Comparison of ENCODE assay signal across 8 cellular contexts in genomic region chr9:19102631-19103345, GRCh38. TPM values are rescaled to one million over a fixed set of nuclear protein-coding genes. Genes with fewer than 3 reads are reported as not detected.
A peak's percentile ranks its signal among the peaks of the same experiment; 100 is the strongest.
DNase-seq lines count a peak whose midpoint lies in the region; ATAC-seq, FAIRE-seq and TF ChIP-seq lines count a peak whose summit lies in the region.

Gene HAUS6, minus strand, starts transcription at chr9:19102904. Its CDS starts 253 bp downstream, at chr9:19102651.

- ATAC-seq in HG02798 (IDR thresholded peaks at IDR 0.05; ENCODE audit: poor library complexity, unreplicated experiment) = peak; percentile 100
- ATAC-seq in Right ventricle myocardium superior (ENCODE audit: poor library complexity) = peak; percentile 100
- ATAC-seq in pancreas = peak; percentile 100

- TF ChIP-seq CTCF in GM12875 (IDR thresholded peaks at IDR 0.05; ENCODE audit: borderline replicate concordance, insufficient read depth, low read depth, low read length) = peak; percentile 41
- peak; percentile 39 to 52 (median 48) for TF ChIP-seq CTCF in pancreas (IDR thresholded peaks at IDR 0.05)
- peak; percentile 25 to 89 (median 52) for TF ChIP-seq CTCF in tibial nerve (IDR thresholded peaks at IDR 0.05)

- H3K36me3 ChIP-seq in adipocyte (ENCODE audit: control insufficient read depth, insufficient read depth, low read length, severe bottlenecking) (no peaks in the 10 kb centered on the region), pancreas (no peaks in the 10 kb centered on the region), tibial nerve (no peaks in the 10 kb centered on the region)

- H3K27me3 ChIP-seq in adipocyte (replicated peaks; ENCODE audit: control insufficient read depth, insufficient read depth, low read length) = no peaks in the 10 kb centered on the region
- H3K27me3 ChIP-seq in pancreas = no peaks in the 10 kb centered on the region
- H3K27me3 ChIP-seq in tibial nerve = no peaks in the 10 kb centered on the region

- peak within 1 kb of the TSS; percentile 88 for H3K9ac ChIP-seq in adipocyte (ENCODE audit: low read length)

- peak; percentile 33 to 77 for TF ChIP-seq POLR2A in tibial nerve (IDR thresholded peaks at IDR 0.05)

- no peaks in the 10 kb centered on the region for H3K9me3 ChIP-seq in adipocyte (ENCODE audit: control insufficient read depth, low read length)
- no peaks in the 10 kb centered on the region for H3K9me3 ChIP-seq in pancreas
- H3K9me3 ChIP-seq in tibial nerve = no peaks in the 10 kb centered on the region

- intact Hi-C loops in Right ventricle myocardium superior (cut with DNase I) (loop anchor here (2.0 kb wide), 1 partner anchor 24 kb away; the partner anchor contains the start of gene PLIN2), pancreas (cut with DNase I) (no loop called here)

- FAIRE-seq in pancreas (lab: Jason Lieb, UNC) = peak; percentile 93

- TF ChIP-seq EP300 in tibial nerve (IDR thresholded peaks at IDR 0.05) = peak; percentile 85 to 96

- H3K4me1 ChIP-seq in adipocyte (ENCODE audit: control insufficient read depth, insufficient read depth, low read length) (peaks cover 10% of the 10 kb centered on the region), pancreas (peaks cover 0 to 10% (median 4%) of the 10 kb centered on the region in 3 donors), tibial nerve (peaks cover 0 to 36% (median 13%) of the 10 kb centered on the region in 4 donors)

- DNase-seq in NCI-H1436 (lab: John Stamatoyannopoulos, UW) (peak; percentile 96), T follicular helper cell (ENCODE audit: low read depth) (peak; percentile 90), adipocyte (ENCODE audit: low read depth) (peak; percentile 99), Right ventricle myocardium superior (peak; percentile 98), pancreas (peak; percentile 93 to 97 (median 95)), tibial nerve (ENCODE audit: low spot score in 2 of 2) (peak; percentile 88 to 92)

- H3K4me3 ChIP-seq in GM12875 (ENCODE audit: low read depth, low read length) = peak within 1 kb of the TSS; percentile 71
- H3K4me3 ChIP-seq in adipocyte (ENCODE audit: low read length) = peak within 1 kb of the TSS; percentile 92
- peak within 1 kb of the TSS; percentile 38 to 73 (median 52) for H3K4me3 ChIP-seq in pancreas
- H3K4me3 ChIP-seq in tibial nerve = peak within 1 kb of the TSS; percentile 61 to 89 (median 76)

- H3K27ac ChIP-seq in pancreas (peak within 1 kb of the TSS; percentile 51 to 90 (median 70)), tibial nerve (peak within 1 kb of the TSS; percentile 78 to 95 (median 86))

- 8% methylated on average over 46 of the region's 46 CpGs for WGBS in pancreas, 2 donors
- WGBS in tibial nerve, 2 donors = 4 to 14% methylated on average over 34 to 42 of the region's 46 CpGs

RNA-seq across cellular contexts. Expression of gene HAUS6, which starts in this region (rescaled TPM):
- total RNA-seq in Right ventricle myocardium superior = 5.9 TPM
- total RNA-seq in pancreas = 1 to 10 TPM; 2.1 to 5.1 (median 2.9) TPM
- polyA plus RNA-seq in pancreas = 1 to 10 TPM; 1.7 to 2.8 TPM
- total RNA-seq in tibial nerve = 10 to 100 TPM; 10.1 to 37.1 (median 11.2) TPM

Comparison
In these comparisons a context has a peak if more than half of its experiments do, and no peak if none do; other contexts are left out.
1. Peak in every context shown above with its lines: DNase-seq, ATAC-seq, H3K4me3 ChIP-seq and H3K27ac ChIP-seq.